ENCODE assay signal across 1 cellular context in genomic region chr6:137903933-137904821, GRCh38.
TF ChIP-seq lines count a peak whose summit lies in the region.

No MANE protein-coding gene starts in this region.

TF ChIP-seq in K562, 482 proteins besides CTCF, POLR2A, EP300 and RAD21 (continued from another document and continues in another):
- TF ChIP-seq CHD7 (IDR thresholded peaks at IDR 0.05; ENCODE audit: low read depth, low read length) = no peak
- TF ChIP-seq GABPA (tag; conservative IDR thresholded peaks at IDR 0.05; ENCODE audit: low read depth) = no peak; the same call in 1 of the 2 replicates
- 0 out of 2 replicates have a peak, but pooled peaks have one; percentile 43 for TF ChIP-seq GMEB1 (CRISPR knock-in tag; IDR thresholded peaks at IDR 0.05)
- TF ChIP-seq ZNF512 (tag; IDR thresholded peaks at IDR 0.05) = no peak
- no peak for TF ChIP-seq ZNF695 (CRISPR knock-in tag; IDR thresholded peaks at IDR 0.05)
- TF ChIP-seq ETS2 (tag; IDR thresholded peaks at IDR 0.05; ENCODE audit: borderline replicate concordance, poor library complexity, severe bottlenecking) = no peak
- TF ChIP-seq PHF8 (IDR thresholded peaks at IDR 0.05; ENCODE audit: borderline replicate concordance, low read length) = no peak
- no peak; a peak in 1 of 4 replicates for TF ChIP-seq MLLT1 (IDR thresholded peaks at IDR 0.05)
- no peak for TF ChIP-seq TFE3 (CRISPR knock-in tag; IDR thresholded peaks at IDR 0.05)
- no peak for TF ChIP-seq SRSF7 (optimal IDR thresholded peaks at IDR 0.05; ENCODE audit: low read depth, low read length)
- no peak for TF ChIP-seq ZNF232 (CRISPR knock-in tag; IDR thresholded peaks at IDR 0.05)
- TF ChIP-seq EP400 (IDR thresholded peaks at IDR 0.05) = peak; percentile 88
- no peak for TF ChIP-seq HNRNPUL1 (IDR thresholded peaks at IDR 0.05; ENCODE audit: low read length)
- peak; percentile 62; the same call in 1 of the 2 replicates for TF ChIP-seq NCOA1 (IDR thresholded peaks at IDR 0.05; ENCODE audit: low read depth)
- TF ChIP-seq KDM1A (IDR thresholded peaks at IDR 0.05) = no peak; a peak in 1 of 4 replicates
- peak; percentile 86 for TF ChIP-seq STAT5A (IDR thresholded peaks at IDR 0.05; ENCODE audit: borderline replicate concordance, low read length)
- TF ChIP-seq ZBTB33 (CRISPR knock-in tag; IDR thresholded peaks at IDR 0.05) = no peak
- no peak for TF ChIP-seq ELK1 (CRISPR knock-in tag; IDR thresholded peaks at IDR 0.05)
- peak; percentile 74 for TF ChIP-seq ZNF589 (CRISPR knock-in tag; IDR thresholded peaks at IDR 0.05; ENCODE audit: low read depth)
- TF ChIP-seq BHLHE40 (IDR thresholded peaks at IDR 0.05; ENCODE audit: low read length) = peak; percentile 42; the same call in 1 of the 2 replicates
- TF ChIP-seq HNRNPLL (IDR thresholded peaks at IDR 0.05; ENCODE audit: low read depth, low read length, poor library complexity, severe bottlenecking) = peak; percentile 19
- no peak for TF ChIP-seq CHD1 (IDR thresholded peaks at IDR 0.05; ENCODE audit: low read length)
- TF ChIP-seq TFAP4 (CRISPR knock-in tag; IDR thresholded peaks at IDR 0.05; ENCODE audit: borderline replicate concordance) = 0 out of 2 replicates have a peak, but pooled peaks have one; percentile 18
- no peak for TF ChIP-seq SNAPC5 (CRISPR knock-in tag; IDR thresholded peaks at IDR 0.05)
- TF ChIP-seq NFXL1 (CRISPR knock-in tag; IDR thresholded peaks at IDR 0.05) = no peak
- peak; percentile 97 for TF ChIP-seq JUND (IDR thresholded peaks at IDR 0.05; ENCODE audit: borderline replicate concordance, low read depth, low read length)
- TF ChIP-seq JUND (tag; IDR thresholded peaks at IDR 0.05; ENCODE audit: borderline replicate concordance, low read depth, low read length) = peak; percentile 95
- TF ChIP-seq NR0B1 (IDR thresholded peaks at IDR 0.05; ENCODE audit: partially characterized antibody) = no peak
- no peak for TF ChIP-seq MXD1 (CRISPR knock-in tag; IDR thresholded peaks at IDR 0.05; ENCODE audit: borderline replicate concordance, poor library complexity, severe bottlenecking)
- no peak for TF ChIP-seq SIX5 (IDR thresholded peaks at IDR 0.05; ENCODE audit: borderline replicate concordance in 1 of 2, insufficient read depth in 1 of 2, low read depth in 1 of 2, low read length in 2 of 2)
